10 cellular contexts compared by ENCODE assay signal in the genomic region with DNA sequence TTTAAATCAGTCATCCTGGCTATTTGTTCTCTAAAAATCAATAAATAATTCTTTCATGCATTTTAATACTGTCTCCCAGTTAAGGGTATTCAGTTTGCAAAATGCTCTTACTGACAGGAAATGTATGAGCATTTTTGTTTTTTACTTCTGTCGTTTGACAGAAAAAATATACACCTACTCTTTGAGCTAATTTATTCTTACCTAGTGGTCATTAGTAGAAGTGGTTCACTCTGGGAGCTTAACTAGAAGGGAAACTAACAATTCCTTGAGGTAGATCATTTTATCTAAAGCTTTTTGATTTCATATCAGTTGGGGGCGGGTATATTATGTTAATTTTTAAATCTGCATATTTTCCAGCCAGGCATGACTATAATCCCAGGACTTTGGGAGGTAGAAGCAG. TPM values are rescaled to one million over a fixed set of nuclear protein-coding genes. Genes with fewer than 3 reads are reported as not detected.
"Had no signal": no experiment of that assay in that cellular context is flagged by ENCODE, and none has a peak within 500 bp of the region (broad histone marks: within the 10 kb centered on the region; RNA-seq: fewer than 3 reads in every experiment).

No MANE protein-coding gene starts in this region.

- H3K4me1 Mint-ChIP-seq: IgD-negative memory B cell had no signal

- H3K9me3 Mint-ChIP-seq: IgD-negative memory B cell had no signal

- H3K4me3 ChIP-seq: HAP-1 had no signal

- H3K4me2 ChIP-seq: KMS-11 had no signal

- H3K27me3 Mint-ChIP-seq: IgD-negative memory B cell had no signal

- H3K4me3 Mint-ChIP-seq: HFFc6, IgD-negative memory B cell had no signal

- DNase-seq: GOT3, H7, HFFc6, KBM-7 had no signal

- H3K27ac ChIP-seq: HL-60, KMS-11 had no signal

- H3K9ac ChIP-seq: KMS-11 had no signal

- H3K27ac Mint-ChIP-seq: HFFc6, IgD-negative memory B cell had no signal

RNA-seq across cellular contexts. Expression of gene PAPLN, which starts 33.8 kb away (rescaled TPM):
- total RNA-seq: H4, HepG2 had no signal
- polyA plus RNA-seq: HepG2 had no signal
